Comparison of ENCODE assay signal across 30 cellular contexts in genomic region chr10:128522551-128523289, GRCh38.
"Had no signal": no experiment of that assay in that cellular context is flagged by ENCODE, and none has a peak within 500 bp of the region (broad histone marks: within the 10 kb centered on the region; RNA-seq: fewer than 3 reads in every experiment).

No MANE protein-coding gene starts in this region.

- FAIRE-seq: TTC549 had no signal

- H3K79me2 ChIP-seq: hepatocyte had no signal

- H3K4me1 ChIP-seq: adrenal gland, ascending aorta, gastrocnemius medialis, left ventricle myocardium inferior, right lobe of liver, upper lobe of left lung had no signal

- H3K27ac ChIP-seq: adrenal gland, ascending aorta, cardiac muscle cell, gastrocnemius medialis, hepatocyte, left ventricle myocardium inferior, neutrophil, right lobe of liver, thoracic aorta, upper lobe of left lung, WERI-Rb-1 had no signal

- DNase-seq: activated CD4-positive, alpha-beta T cell treated with anti-CD3 and anti-CD28 coated beads for 48 hours; activated CD4-positive, alpha-beta T cell treated with anti-CD3 and anti-CD28 coated beads, Interleukin-2, amount 50 U/mL, for 48 hours; activated CD8-positive, alpha-beta memory T cell treated with anti-CD3 and anti-CD28 coated beads for 24 hours; activated effector memory CD4-positive, alpha-beta T cell treated with Interleukin-2 at 50 U/mL for 16 hours; activated naive CD4-positive, alpha-beta T cell treated with Interleukin-2 at 50 U/mL for 16 hours; activated naive CD8-positive, alpha-beta T cell treated with anti-CD3 and anti-CD28 coated beads for 36 hours; adrenal gland; cortex of kidney; effector memory CD8-positive, alpha-beta T cell; erythroblast; gastrocnemius medialis; glutamatergic neuron; islet precursor cell; left ventricle myocardium inferior; mesendoderm; mucosa of descending colon; right lobe of liver; stimulated activated CD4-positive, alpha-beta T cell treated with anti-CD3 and anti-CD28 coated beads, Interleukin-12 subunit alpha, Interleukin-12 subunit beta, amount 100 ng/mL, for 4 hours; stimulated activated CD4-positive, alpha-beta T cell treated with anti-CD3 and anti-CD28 coated beads, Interleukin-4, amount 100 ng/mL, for 1 hour; upper lobe of left lung; WERI-Rb-1 had no signal

- H3K9me3 ChIP-seq: adrenal gland, ascending aorta, gastrocnemius medialis, left ventricle myocardium inferior, mucosa of descending colon, neutrophil, right lobe of liver, thoracic aorta, upper lobe of left lung had no signal

- H3K36me3 ChIP-seq: adrenal gland, ascending aorta, cardiac muscle cell, gastrocnemius medialis, left ventricle myocardium inferior, neutrophil, right lobe of liver, thoracic aorta, upper lobe of left lung, WERI-Rb-1 had no signal

- H3K4me2 ChIP-seq: hepatocyte had no signal

- ATAC-seq: activated CD4-positive, CD25-positive, alpha-beta regulatory T cell treated with anti-CD3 and anti-CD28 coated beads, Interleukin-2, amount 50 U/mL, for 24 hours; effector memory CD8-positive, alpha-beta T cell; gastrocnemius medialis; mucosa of descending colon; natural killer cell treated with Interleukin-12 subunit alpha and Interleukin-12 subunit beta and Interleukin-15 and Interleukin-18, amount 100 ng/mL, for 72 hours; right lobe of liver had no signal

- H3K27me3 ChIP-seq: adrenal gland, ascending aorta, cardiac muscle cell, neutrophil, right lobe of liver, upper lobe of left lung had no signal

- H2AFZ ChIP-seq: hepatocyte had no signal

- H3K4me3 ChIP-seq: adrenal gland, ascending aorta, cardiac muscle cell, gastrocnemius medialis, hepatocyte, left ventricle myocardium inferior, lung, mucosa of descending colon, right lobe of liver, thoracic aorta, upper lobe of left lung had no signal
